In genomic region chrX:3184176-3184930, GRCh38 we compare ENCODE assay signal across 12 cellular contexts.
DNase-seq lines count a peak whose midpoint lies in the region; ATAC-seq and TF ChIP-seq lines count a peak whose summit lies in the region.
"Had no signal": no experiment of that assay in that cellular context is flagged by ENCODE, and none has a peak within 500 bp of the region (broad histone marks: within the 10 kb centered on the region; RNA-seq: fewer than 3 reads in every experiment).

No MANE protein-coding gene starts in this region.

- H4K91ac ChIP-seq in mesenchymal stem cell (ENCODE audit: low read length) = no peak overlapping the region

- H2BK15ac ChIP-seq in mesenchymal stem cell (ENCODE audit: low read depth, poor library complexity, severe bottlenecking) = no peak overlapping the region

- CTCF ChIA-PET in activated CD4-positive, alpha-beta T cell treated with anti-CD3 and anti-CD28 coated beads, Interleukin-2, amount 10 ng/mL, durations not matched to agents 7 days and 5 days (lab: Charles Lee) = no interaction called here

- H3K18ac ChIP-seq in mesenchymal stem cell (ENCODE audit: low read depth in 1 of 2, low read length in 2 of 2) = no peak overlapping the region

- peak overlapping the region; percentile 75 for H3K9ac ChIP-seq in mesenchymal stem cell (ENCODE audit: low read length)

- H3K27ac ChIP-seq in right atrium auricular region (peak overlapping the region in 1 of 2 donors; percentile 29), mesenchymal stem cell (ENCODE audit: low read length, poor library complexity, severe bottlenecking) (peak overlapping the region; percentile 59), uterus (peak overlapping the region; percentile 39 to 57)

- H2AFZ ChIP-seq in mesenchymal stem cell (ENCODE audit: low read depth, low read length) = no peak overlapping the region

- H4K8ac ChIP-seq in mesenchymal stem cell (ENCODE audit: low read length) = no peak overlapping the region

- H3K27me3 ChIP-seq in right atrium auricular region = no peaks in the 10 kb centered on the region
- no peaks in the 10 kb centered on the region for H3K27me3 ChIP-seq in mesenchymal stem cell (ENCODE audit: control insufficient read depth in 1 of 2, insufficient read depth in 1 of 2, low read length in 2 of 2)
- no peaks in the 10 kb centered on the region for H3K27me3 ChIP-seq in uterus

- H3K14ac ChIP-seq in mesenchymal stem cell (ENCODE audit: low read length in 2 of 2) = no peak overlapping the region

- no peak overlapping the region for H2BK5ac ChIP-seq in mesenchymal stem cell (ENCODE audit: low read depth, low read length, poor library complexity, severe bottlenecking)

- H3K4me3 ChIP-seq in right atrium auricular region = no peak overlapping the region
- no peak overlapping the region for H3K4me3 ChIP-seq in cardiac fibroblast (replicated peaks in 1 of 2; ENCODE audit: low read depth in 2 of 2, low read length in 2 of 2)
- peak overlapping the region in 1 of 2 experiments; percentile 45 for H3K4me3 ChIP-seq in mesenchymal stem cell (ENCODE audit: insufficient read depth in 1 of 2, low read depth in 1 of 2, low read length in 2 of 2)
- H3K4me3 ChIP-seq in uterus = no peak overlapping the region

- no peaks in the 10 kb centered on the region for H3K4me1 ChIP-seq in right atrium auricular region
- H3K4me1 ChIP-seq in mesenchymal stem cell (ENCODE audit: control insufficient read depth, insufficient read depth, low read depth, low read length) = no peaks in the 10 kb centered on the region
- no peaks in the 10 kb centered on the region for H3K4me1 ChIP-seq in uterus

- no peak overlapping the region for H3K4me3 Mint-ChIP-seq in activated CD4-positive, alpha-beta T cell treated with anti-CD3 and anti-CD28 coated beads, Interleukin-2, amount 10 ng/mL, durations not matched to agents 7 days and 5 days
- H3K4me3 Mint-ChIP-seq: brain had no signal

- H3K4ac ChIP-seq in mesenchymal stem cell (ENCODE audit: low read depth in 1 of 2, low read length in 2 of 2) = no peak overlapping the region

- no peak overlapping the region for H2BK120ac ChIP-seq in mesenchymal stem cell (ENCODE audit: low read depth, low read length)

- no peak overlapping the region for H3K27ac Mint-ChIP-seq in activated CD4-positive, alpha-beta T cell treated with anti-CD3 and anti-CD28 coated beads, Interleukin-2, amount 10 ng/mL, durations not matched to agents 7 days and 5 days

- no peaks in the 10 kb centered on the region for H3K9me3 Mint-ChIP-seq in activated CD4-positive, alpha-beta T cell treated with anti-CD3 and anti-CD28 coated beads, Interleukin-2, amount 10 ng/mL, durations not matched to agents 7 days and 5 days

- POLR2A ChIA-PET in activated CD4-positive, alpha-beta T cell treated with anti-CD3 and anti-CD28 coated beads, Interleukin-2, amount 10 ng/mL, durations not matched to agents 7 days and 5 days (lab: Charles Lee) = no interaction called here

- no peak overlapping the region for H3K4me2 ChIP-seq in mesenchymal stem cell (ENCODE audit: low read length, poor library complexity, severe bottlenecking)

- H3K79me1 ChIP-seq in mesenchymal stem cell (replicated peaks; ENCODE audit: low read length, poor library complexity, severe bottlenecking) = no peaks in the 10 kb centered on the region

- H3K23ac ChIP-seq in mesenchymal stem cell (ENCODE audit: low read length in 2 of 2) = no peak overlapping the region

- TF ChIP-seq CTCF in right atrium auricular region (IDR thresholded peaks at IDR 0.05) (no peak), cardiac fibroblast (IDR thresholded peaks at IDR 0.05; ENCODE audit: low read depth, low read length) (no peak), uterus (IDR thresholded peaks at IDR 0.05) (no peak)

- H3K36me3 ChIP-seq in right atrium auricular region (no peaks in the 10 kb centered on the region), mesenchymal stem cell (ENCODE audit: control insufficient read depth in 1 of 2, insufficient read depth in 2 of 2, low read depth in 1 of 2, low read length in 2 of 2) (no peaks in the 10 kb centered on the region), uterus (no peaks in the 10 kb centered on the region)

- DNase-seq in Right ventricle myocardium superior = peak; percentile 38
- no peak for DNase-seq in right atrium auricular region (ENCODE audit: low spot score)
- DNase-seq in cardiac fibroblast (ENCODE audit: low read depth in 2 of 2) = peak; percentile 37 to 72
- DNase-seq in mesenchymal stem cell = peak; percentile 97
- DNase-seq in uterus = peak; percentile 17 to 23
- DNase-seq in posterior vena cava (ENCODE audit: low spot score) = no peak
- DNase-seq in activated CD4-positive, alpha-beta T cell treated with anti-CD3 and anti-CD28 coated beads, Interleukin-2, amount 10 ng/mL, durations not matched to agents 7 days and 5 days = no peak
- DNase-seq: NCI-H1694 treated with DMSO at 0.1 percent for 48 hours, occipital lobe had no signal

- H2BK12ac ChIP-seq in mesenchymal stem cell (ENCODE audit: low read length in 2 of 2) = peak overlapping the region in 1 of 2 experiments; percentile 84

- no peaks in the 10 kb centered on the region for H3K4me1 Mint-ChIP-seq in activated CD4-positive, alpha-beta T cell treated with anti-CD3 and anti-CD28 coated beads, Interleukin-2, amount 10 ng/mL, durations not matched to agents 7 days and 5 days
- H3K4me1 Mint-ChIP-seq: brain had no signal

- intact Hi-C loops in Right ventricle myocardium superior (cut with DNase I) (no loop called here), uterus (cut with DNase I; ENCODE audit: low total_unique reads) (no loop called here), posterior vena cava (cut with DNase I) (no loop called here)

- no peaks in the 10 kb centered on the region for H3K27me3 Mint-ChIP-seq in activated CD4-positive, alpha-beta T cell treated with anti-CD3 and anti-CD28 coated beads, Interleukin-2, amount 10 ng/mL, durations not matched to agents 7 days and 5 days
- H3K27me3 Mint-ChIP-seq: brain had no signal

- no peak overlapping the region for H2AK5ac ChIP-seq in mesenchymal stem cell (ENCODE audit: low read length, severe bottlenecking)

- 0% methylated on average over 2 of the region's 5 CpGs for WGBS in mesenchymal stem cell

- TF ChIP-seq POLR2A in uterus (IDR thresholded peaks at IDR 0.05) = no peak

- peak; percentile 90 for ATAC-seq in Right ventricle myocardium superior (ENCODE audit: poor library complexity)
- ATAC-seq in HG02938 (IDR thresholded peaks at IDR 0.05; ENCODE audit: unreplicated experiment) = no peak
- ATAC-seq: esophagus mucosa had no signal

- no peaks in the 10 kb centered on the region for H3K9me3 ChIP-seq in right atrium auricular region
- H3K9me3 ChIP-seq in mesenchymal stem cell (ENCODE audit: control insufficient read depth, low read length) = no peaks in the 10 kb centered on the region
- H3K9me3 ChIP-seq in uterus = no peaks in the 10 kb centered on the region

- H3K36me3 Mint-ChIP-seq in activated CD4-positive, alpha-beta T cell treated with anti-CD3 and anti-CD28 coated beads, Interleukin-2, amount 10 ng/mL, durations not matched to agents 7 days and 5 days (ENCODE audit: low read depth) = no peaks in the 10 kb centered on the region
- H3K36me3 Mint-ChIP-seq: brain had no signal

Comparison
In these comparisons a context has a peak if more than half of its experiments do, and no peak if none do; other contexts are left out.
1. DNase-seq: peak in Right ventricle myocardium superior (single experiment), cardiac fibroblast (2 of 2), mesenchymal stem cell (single experiment) and uterus (2 of 2); none in right atrium auricular region (single experiment), posterior vena cava (single experiment) and activated CD4-positive, alpha-beta T cell treated with anti-CD3 and anti-CD28 coated beads, Interleukin-2, amount 10 ng/mL, durations not matched to agents 7 days and 5 days (single experiment).